In the genomic region with DNA sequence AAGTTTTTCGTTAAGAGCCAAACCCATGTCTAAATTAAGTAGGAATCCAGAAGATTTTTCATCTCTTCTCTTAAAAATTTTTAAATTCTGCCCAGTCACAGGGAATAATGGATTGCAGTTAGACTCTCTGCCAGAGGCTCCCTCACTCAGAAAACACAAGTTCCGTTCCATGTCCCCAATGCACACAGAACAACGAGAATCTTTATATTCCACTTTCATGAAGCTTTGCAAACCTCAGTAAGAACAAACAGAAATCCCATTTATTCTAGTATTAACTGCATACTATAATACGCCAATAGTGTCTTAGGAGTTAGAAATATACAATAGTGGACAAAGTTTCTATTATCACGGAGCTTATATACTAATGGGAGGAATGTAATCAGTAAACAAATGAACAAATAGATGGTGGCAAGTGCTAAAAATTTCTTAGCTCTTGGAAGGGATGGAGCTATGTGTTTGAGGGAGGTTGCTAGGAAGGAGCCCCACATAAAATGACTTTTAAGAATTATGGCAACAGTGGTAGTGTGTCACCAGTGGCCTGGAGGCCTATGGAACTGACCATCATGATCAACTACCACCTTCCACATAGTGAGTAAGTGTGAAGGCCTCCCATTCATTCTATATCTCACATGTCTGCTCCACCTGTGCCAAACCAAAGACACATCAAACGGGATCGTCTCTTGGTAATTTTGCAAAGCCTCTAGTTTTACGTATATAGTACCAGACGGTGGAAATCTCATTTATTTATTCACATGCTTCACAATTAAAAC, we compare ENCODE assay signal across 11 cellular contexts. TPM values are rescaled to one million over a fixed set of nuclear protein-coding genes. Genes with fewer than 3 reads are reported as not detected.
A peak's percentile ranks its signal among the peaks of the same experiment; 100 is the strongest.
DNase-seq lines count a peak whose midpoint lies in the region; TF ChIP-seq lines count a peak whose summit lies in the region.
"Had no signal": no experiment of that assay in that cellular context is flagged by ENCODE, and none has a peak within 500 bp of the region (broad histone marks: within the 10 kb centered on the region; RNA-seq: fewer than 3 reads in every experiment).

No MANE protein-coding gene starts in this region.

- intact Hi-C loops in Calu3 (cut with micrococcal nuclease; ENCODE audit: unreplicated experiment), result loop anchor here (5.0 kb wide), 1 partner anchor 168 kb away; no protein-coding TSS in a partner anchor
- intact Hi-C loops in dorsolateral prefrontal cortex (cut with DNase I), result loop anchor here (2.0 to 5.0 kb wide), 5 partner anchors 25 to 158 kb away; a partner anchor contains a TSS

- H3K4me2 ChIP-seq in OCI-LY1 (ENCODE audit: low read length), result peak overlapping the region; percentile 39

- DNase-seq in Calu3 (no peak), dorsolateral prefrontal cortex (no peak), progenitor cell of endocrine pancreas (ENCODE audit: low spot score, unreplicated experiment) (no peak), EL (no peak), ecto neural progenitor cell (ENCODE audit: low spot score) (no peak), NCI-H2227 (lab: John Stamatoyannopoulos, UW; ENCODE audit: unreplicated experiment) (no peak)
- DNase-seq in stimulated activated CD4-positive, alpha-beta T cell treated with anti-CD3 and anti-CD28 coated beads, Interleukin-15, amount 100 ng/mL, for 24 hours, result no peak
- DNase-seq: activated gamma-delta T cell treated with Interleukin-2 at 50 U/mL for 16 hours; effector CD4-positive, alpha-beta T cell; NCI-H2029 had no signal

- H3K9me3 ChIP-seq in OCI-LY1 (ENCODE audit: low read length), result no peaks in the 10 kb centered on the region

- H3K4me3 Mint-ChIP-seq in Calu3 (ENCODE audit: low read depth, unreplicated experiment) (no peak overlapping the region), progenitor cell of endocrine pancreas (ENCODE audit: low read depth) (no peak overlapping the region)

- H3K27ac ChIP-seq in OCI-LY1 (ENCODE audit: low read depth, low read length, poor library complexity, severe bottlenecking), result peak overlapping the region; percentile 59
- H3K27ac ChIP-seq in dorsolateral prefrontal cortex, result peak overlapping the region; percentile 17 to 96 (median 88)

- H3K36me3 ChIP-seq in OCI-LY1 (ENCODE audit: insufficient read depth, low read length), result no peaks in the 10 kb centered on the region

- no peaks in the 10 kb centered on the region for H3K27me3 Mint-ChIP-seq in Calu3 (ENCODE audit: unreplicated experiment)
- no peaks in the 10 kb centered on the region for H3K27me3 Mint-ChIP-seq in progenitor cell of endocrine pancreas

- H3K9me3 Mint-ChIP-seq in Calu3 (ENCODE audit: low read depth, unreplicated experiment) (no peaks in the 10 kb centered on the region), progenitor cell of endocrine pancreas (ENCODE audit: low read depth) (no peaks in the 10 kb centered on the region)

- H3K9me2 ChIP-seq in OCI-LY1 (ENCODE audit: low read depth, low read length), result no peaks in the 10 kb centered on the region

- CTCF ChIA-PET in Calu3 (lab: Charles Lee), result interaction anchor here (0.5 to 1.1 kb wide), 2 partner anchors 25 to 317 kb away, joined by 3 to 4 read pairs; a partner anchor contains a TSS

- H3K4me1 Mint-ChIP-seq in Calu3 (ENCODE audit: low read depth, unreplicated experiment) (peaks cover 37% of the 10 kb centered on the region), progenitor cell of endocrine pancreas (ENCODE audit: low read depth) (peaks cover 24% of the 10 kb centered on the region)

- no peak for TF ChIP-seq CTCF in Calu3 (IDR thresholded peaks at IDR 0.05; ENCODE audit: unreplicated experiment)
- TF ChIP-seq CTCF in OCI-LY1 (IDR thresholded peaks at IDR 0.05; ENCODE audit: low read length), result no peak
- peak in 10 of 56 donors; percentile 9 to 30 (median 20) for TF ChIP-seq CTCF in dorsolateral prefrontal cortex (IDR thresholded peaks at IDR 0.05 in 54 of 56, conservative IDR thresholded peaks at IDR 0.05 in 2 of 56; ENCODE audit: low read depth in 1 of 56, partially characterized antibody in 56 of 56)
- no peak for TF ChIP-seq CTCF in progenitor cell of endocrine pancreas (IDR thresholded peaks at IDR 0.05; ENCODE audit: unreplicated experiment)

- H3K9ac ChIP-seq in OCI-LY1 (ENCODE audit: low read length), result peak overlapping the region; percentile 10; the same call in 1 of the 2 replicates

- H3K79me2 ChIP-seq in OCI-LY1 (ENCODE audit: insufficient read depth, low read length), result peaks cover 99% of the 10 kb centered on the region

- 0 out of 2 replicates have a peak, but pooled peaks cover 3% of the 10 kb centered on the region for H3F3A ChIP-seq in OCI-LY1 (ENCODE audit: insufficient read depth, low read length)

- no peak overlapping the region for H2AFZ ChIP-seq in OCI-LY1 (ENCODE audit: low read length)

- peaks cover 13% of the 10 kb centered on the region for H3K36me3 Mint-ChIP-seq in Calu3 (ENCODE audit: insufficient read depth, unreplicated experiment)
- no peaks in the 10 kb centered on the region for H3K36me3 Mint-ChIP-seq in progenitor cell of endocrine pancreas (ENCODE audit: insufficient read depth)

- H3K4me3 ChIP-seq in OCI-LY1 (ENCODE audit: low read depth, low read length, poor library complexity, severe bottlenecking) (no peak overlapping the region), dorsolateral prefrontal cortex (peak overlapping the region in 51 of 59 donors; percentile 2 to 55 (median 26))

- peaks cover 56% of the 10 kb centered on the region for H3K4me1 ChIP-seq in OCI-LY1 (ENCODE audit: insufficient read depth, low read length, severe bottlenecking)

- H4K20me1 ChIP-seq in OCI-LY1 (ENCODE audit: insufficient read depth, low read length), result no peaks in the 10 kb centered on the region

- peak overlapping the region; percentile 85 for H3K27ac Mint-ChIP-seq in Calu3 (ENCODE audit: unreplicated experiment)
- H3K27ac Mint-ChIP-seq in progenitor cell of endocrine pancreas, result peak overlapping the region; percentile 35

- H3K27me3 ChIP-seq in OCI-LY1 (ENCODE audit: insufficient read depth, low read length) (no peaks in the 10 kb centered on the region), dorsolateral prefrontal cortex (no peaks in the 10 kb centered on the region)

- BruUV-seq in Calu3 (replicated peaks; lab: Mats Ljungman, UMichigan), result no TSS peak

RNA-seq across cellular contexts. Expression of a gene that starts 24.9 kb away (rescaled TPM):
- total RNA-seq in Calu3 (2022) (116 and 124 TPM in 2 replicates), dorsolateral prefrontal cortex (100 to 1,000 TPM; 218 to 547 (median 291) TPM), progenitor cell of endocrine pancreas (129 and 133 TPM in 2 replicates)
